ENCODE assay signal across 11 cellular contexts in the genomic region with DNA sequence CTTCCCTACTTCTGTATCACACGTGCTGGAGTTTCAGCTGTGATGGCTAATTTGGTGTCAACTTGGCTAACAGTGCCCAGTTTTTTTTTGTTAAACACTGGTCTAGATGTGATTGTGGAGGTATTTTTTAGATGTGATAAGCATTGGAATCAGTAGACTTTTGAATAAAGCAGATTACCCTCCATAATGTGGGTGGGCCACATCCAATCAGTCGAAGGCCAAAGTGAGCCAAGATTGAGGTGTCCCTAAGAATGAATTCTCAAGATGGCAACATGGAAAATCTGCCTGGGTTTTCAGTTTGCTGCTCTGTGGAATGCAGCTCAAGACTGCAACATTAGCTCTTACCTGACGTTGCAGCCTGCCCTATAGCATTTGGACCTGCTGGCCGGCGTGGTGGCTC.
"Had no signal": no experiment of that assay in that cellular context is flagged by ENCODE, and none has a peak within 500 bp of the region (broad histone marks: within the 10 kb centered on the region; RNA-seq: fewer than 3 reads in every experiment).

No MANE protein-coding gene starts in this region.

- H3K4me3 Mint-ChIP-seq: GM23338, H9, HFFc6 had no signal

- H3K9me3 ChIP-seq: HAP-1 had no signal

- H2AFZ ChIP-seq: GM23248, GM23338 had no signal

- H3K4me1 Mint-ChIP-seq: GM23338, H9 had no signal

- DNase-seq: GM23248, GOT3, H7, H9, HCEC 1CT, HFFc6 had no signal

- ATAC-seq: GM23338, HCT116 had no signal

- H3K27ac ChIP-seq: GM23248 had no signal

- H3K27ac Mint-ChIP-seq: GM23338, H9, HFFc6 had no signal

- H3K4me1 ChIP-seq: HAP-1 had no signal

- H3K4me2 ChIP-seq: GM23338 had no signal

- FAIRE-seq: H1, H54 had no signal

- H3K4me3 ChIP-seq: GM23248, GM23338, HAP-1 had no signal

- H3K9ac ChIP-seq: GM23248 had no signal

- H3K36me3 ChIP-seq: HAP-1 had no signal

- H3K9me3 Mint-ChIP-seq: GM23338, H9 had no signal
